Comparison of ENCODE assay signal across 26 cellular contexts in the genomic region with DNA sequence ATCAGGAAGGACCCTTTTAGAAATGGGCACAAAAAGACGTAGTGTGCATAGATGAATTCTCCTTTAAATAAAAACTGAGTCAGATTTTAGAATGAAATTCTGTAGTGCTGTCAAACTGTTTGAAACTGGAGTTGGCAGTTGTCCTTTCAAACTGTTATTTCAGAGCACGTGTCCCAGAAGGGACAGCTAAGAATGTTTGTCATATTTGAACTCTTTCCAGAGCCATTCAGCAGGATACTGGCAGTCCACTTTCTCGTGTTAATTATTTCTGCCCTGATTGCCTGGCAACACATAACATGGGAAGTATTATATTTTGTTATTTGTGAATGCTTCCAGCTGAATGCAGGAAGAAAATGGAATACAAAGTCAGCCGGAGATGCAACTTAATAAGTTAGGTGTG.
A peak's percentile ranks its signal among the peaks of the same experiment; 100 is the strongest.
DNase-seq lines count a peak whose midpoint lies in the region; ATAC-seq and TF ChIP-seq lines count a peak whose summit lies in the region.
"Had no signal": no experiment of that assay in that cellular context is flagged by ENCODE, and none has a peak within 500 bp of the region (broad histone marks: within the 10 kb centered on the region; RNA-seq: fewer than 3 reads in every experiment).

No MANE protein-coding gene starts in this region.

- no peaks in the 10 kb centered on the region for H3K9me3 ChIP-seq in right atrium auricular region
- H3K9me3 ChIP-seq: ascending aorta, BLaER1 had no signal

- ATAC-seq in Right ventricle myocardium inferior (peak; percentile 88), left ventricle myocardium superior (peak; percentile 91), GM19324 (IDR thresholded peaks at IDR 0.05; ENCODE audit: low FRiP score, unreplicated experiment) (no peak), GM19023 (IDR thresholded peaks at IDR 0.05; ENCODE audit: unreplicated experiment) (no peak)
- ATAC-seq: activated T-helper 17 cell treated with anti-CD3 and anti-CD28 coated beads, Interleukin-2, amount 50 U/mL, for 72 hours; Panc1; WTC11 had no signal

- H3K27me3 ChIP-seq in right atrium auricular region, result no peaks in the 10 kb centered on the region
- H3K27me3 ChIP-seq: ascending aorta, BLaER1 had no signal

- no peak overlapping the region for H3K4me3 ChIP-seq in right atrium auricular region
- H3K4me3 ChIP-seq: ascending aorta, BLaER1 had no signal

- no peak for TF ChIP-seq CTCF in right atrium auricular region (IDR thresholded peaks at IDR 0.05)

- H3K27ac ChIP-seq in right atrium auricular region, result peak overlapping the region in 1 of 2 donors; percentile 59
- H3K27ac ChIP-seq: ascending aorta, BLaER1, epithelial cell of prostate had no signal

- intact Hi-C loops in Right ventricle myocardium inferior (cut with DNase I) (no loop called here), left ventricle myocardium superior (cut with micrococcal nuclease) (no loop called here)

- DNase-seq in Right ventricle myocardium inferior (ENCODE audit: missing footprints) (no peak), right atrium auricular region (ENCODE audit: low spot score) (no peak), astrocyte of the hippocampus (ENCODE audit: low read depth, low spot score) (peak; percentile 70), left ventricle myocardium superior (no peak), stromal cell of bone marrow (ENCODE audit: low read depth) (peak; percentile 30), kidney tubule cell (ENCODE audit: low spot score) (no peak)
- DNase-seq: 8988T; activated CD8-positive, alpha-beta memory T cell treated with anti-CD3 and anti-CD28 coated beads, Interleukin-2, amount 50 U/mL, for 48 hours; DMS53; effector CD4-positive, alpha-beta T cell; foreskin fibroblast; hippocampal formation; immature natural killer cell; NCI-H1417; NCI-H2107; NCI-H510A treated with DMSO at 0.1 percent for 48 hours; NK-92 treated with Interleukin-12 subunit alpha and Interleukin-12 subunit beta, amount 100 ng/mL, for 24 hours; substantia nigra had no signal

- peaks cover 0 to 12% of the 10 kb centered on the region in 2 donors for H3K4me1 ChIP-seq in right atrium auricular region
- H3K4me1 ChIP-seq: ascending aorta, BLaER1 had no signal

- H3K36me3 ChIP-seq in right atrium auricular region, result no peaks in the 10 kb centered on the region
- H3K36me3 ChIP-seq: ascending aorta, BLaER1 had no signal

Comparison
In these comparisons a context has a peak if more than half of its experiments do, and no peak if none do; other contexts are left out.
1. ATAC-seq: peak in Right ventricle myocardium inferior (single experiment) and left ventricle myocardium superior (single experiment); none in GM19324 (single experiment) and GM19023 (single experiment).
2. DNase-seq: peak in astrocyte of the hippocampus (single experiment) and stromal cell of bone marrow (single experiment); none in Right ventricle myocardium inferior (single experiment), right atrium auricular region (single experiment), left ventricle myocardium superior (single experiment) and kidney tubule cell (single experiment).